ENCODE assay signal across 6 cellular contexts in genomic region chr11:33987545-33987944, GRCh38.
"Had no signal": no experiment of that assay in that cellular context is flagged by ENCODE, and none has a peak within 500 bp of the region (broad histone marks: within the 10 kb centered on the region; RNA-seq: fewer than 3 reads in every experiment).

No MANE protein-coding gene starts in this region.

- H3K27me3 ChIP-seq: SJSA1 had no signal

- H3K4me1 ChIP-seq: SJSA1 had no signal

- H2AFZ ChIP-seq: PC-9 had no signal

- H3K4me2 ChIP-seq: KMS-11, PC-9 had no signal

- H3K9ac ChIP-seq: KMS-11 had no signal

- DNase-seq: NCI-H1417 treated with DMSO at 0.1 percent for 48 hours, NCI-H1436 treated with DMSO at 0.1 percent for 48 hours had no signal

- FAIRE-seq: RCC 7860 had no signal

- H3K27ac ChIP-seq: KMS-11, PC-9, SJSA1 had no signal

- H3K4me3 ChIP-seq: PC-9, SJSA1 had no signal

- H3K36me3 ChIP-seq: SJSA1 had no signal

- H3K9me3 ChIP-seq: SJSA1 had no signal
